In the genomic region with DNA sequence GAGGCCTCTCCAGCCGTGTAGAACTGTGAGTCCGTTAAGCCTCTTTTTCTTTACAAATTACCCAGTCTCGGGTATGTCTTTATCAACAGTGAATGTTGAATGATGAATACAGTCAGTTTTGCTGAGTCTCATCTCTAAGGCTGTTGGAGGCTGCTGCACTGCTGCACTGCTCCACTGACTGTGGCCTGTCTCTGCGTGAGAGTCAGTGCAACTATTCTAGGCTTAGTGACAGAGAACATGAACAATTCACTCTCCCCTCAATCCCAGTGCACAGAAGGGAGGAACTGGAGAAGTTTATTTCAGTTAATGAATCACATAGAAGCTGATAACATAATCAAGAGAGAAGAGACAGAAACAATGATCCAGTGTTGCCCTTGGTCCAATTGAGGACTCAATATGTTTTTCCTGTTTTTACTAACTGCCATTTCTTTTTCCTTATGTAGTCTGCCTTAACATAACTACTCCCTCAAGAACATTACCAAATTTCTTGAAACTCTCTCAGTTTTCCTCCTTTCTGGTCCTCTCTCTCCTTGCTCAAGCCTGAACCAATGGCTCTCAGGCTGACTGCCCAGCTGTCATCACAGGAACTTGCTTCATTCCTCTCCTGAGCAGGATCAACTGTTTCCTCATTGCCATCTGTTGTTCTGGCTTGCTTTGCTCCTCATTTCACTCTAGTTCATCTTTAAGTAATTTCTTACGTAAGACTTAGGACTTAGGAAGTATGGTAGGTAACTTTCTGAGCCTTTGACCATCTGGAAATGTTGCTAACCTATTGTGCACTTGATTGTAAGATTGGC, we compare ENCODE assay signal across 16 cellular contexts.
DNase-seq lines count a peak whose midpoint lies in the region; ATAC-seq, FAIRE-seq and TF ChIP-seq lines count a peak whose summit lies in the region.
"Had no signal": no experiment of that assay in that cellular context is flagged by ENCODE, and none has a peak within 500 bp of the region (broad histone marks: within the 10 kb centered on the region; RNA-seq: fewer than 3 reads in every experiment).

No MANE protein-coding gene starts in this region.

- in situ Hi-C loops in K562 (cut with MboI) = no loop called here
- in situ Hi-C loops in HepG2 (cut with HindIII; ENCODE audit: extremely low pct_ligation_motif_present, low pct_unique_long_range_greater_than_20kb) = no loop called here

- H3K36me3 ChIP-seq in breast epithelium = no peaks in the 10 kb centered on the region
- H3K36me3 ChIP-seq in K562 (ENCODE audit: control insufficient read depth, insufficient read depth, low read length) = no peaks in the 10 kb centered on the region
- no peaks in the 10 kb centered on the region for H3K36me3 ChIP-seq in hepatocyte (replicated peaks; ENCODE audit: insufficient read depth, low read depth)
- no peaks in the 10 kb centered on the region for H3K36me3 ChIP-seq in aorta (ENCODE audit: control insufficient read depth in 1 of 2, insufficient read depth in 2 of 2, low read length in 1 of 2)
- no peaks in the 10 kb centered on the region for H3K36me3 ChIP-seq in HepG2 (replicated peaks in 1 of 2; ENCODE audit: control insufficient read depth in 1 of 2, insufficient read depth in 2 of 2, low read length in 2 of 2)

- no peaks in the 10 kb centered on the region for H3K9me1 ChIP-seq in K562 (ENCODE audit: control insufficient read depth, insufficient read depth, low read length)

- H3K4me1 ChIP-seq in breast epithelium (no peaks in the 10 kb centered on the region), K562 (replicated peaks in 1 of 2; ENCODE audit: control insufficient read depth in 2 of 2, insufficient read depth in 2 of 2, low read length in 2 of 2) (no peaks in the 10 kb centered on the region), hepatocyte (ENCODE audit: insufficient read depth) (no peaks in the 10 kb centered on the region), aorta (ENCODE audit: control insufficient read depth in 1 of 2, insufficient read depth in 2 of 2, low read length in 2 of 2) (no peaks in the 10 kb centered on the region), HepG2 (ENCODE audit: insufficient read depth, low read length) (no peaks in the 10 kb centered on the region)
- H3K4me1 ChIP-seq: A549 had no signal

- no peak for TF ChIP-seq POLR2A in breast epithelium (IDR thresholded peaks at IDR 0.05)
- TF ChIP-seq POLR2A in K562 (conservative IDR thresholded peaks at IDR 0.05) = no peak
- TF ChIP-seq POLR2A in HepG2 (IDR thresholded peaks at IDR 0.05; ENCODE audit: insufficient read depth in 1 of 2, low read depth in 2 of 2, low read length in 2 of 2) = no peak

- peaks cover 8% of the 10 kb centered on the region for H3K4me1 Mint-ChIP-seq in MCF 10A (ENCODE audit: insufficient read depth, unreplicated experiment)

- TF ChIP-seq EP300 in K562 (IDR thresholded peaks at IDR 0.05; ENCODE audit: low read length) (no peak), HepG2 (IDR thresholded peaks at IDR 0.05; ENCODE audit: low read depth in 2 of 2, low read length in 2 of 2) (no peak), HepG2 (CRISPR knock-in tag; IDR thresholded peaks at IDR 0.05; ENCODE audit: borderline replicate concordance) (no peak)

- POLR2A ChIA-PET in MCF 10A (lab: Yijun Ruan, JAX) (interaction anchor here (0.5 kb wide), 1 partner anchor 482 kb away, joined by 3 read pairs; no protein-coding TSS in a partner anchor), K562 (lab: Yijun Ruan, JAX) (no interaction called here), HepG2 (lab: Yijun Ruan, JAX) (no interaction called here)

- no peak overlapping the region for H3K4me3 ChIP-seq in breast epithelium
- no peak overlapping the region for H3K4me3 ChIP-seq in K562
- H3K4me3 ChIP-seq in hepatocyte = no peak overlapping the region
- H3K4me3 ChIP-seq in aorta (ENCODE audit: low read length in 2 of 2) = no peak overlapping the region
- H3K4me3 ChIP-seq in HepG2 (replicated peaks in 1 of 3; ENCODE audit: insufficient read depth in 1 of 3, low read depth in 2 of 3, low read length in 3 of 3) = no peak overlapping the region
- H3K4me3 ChIP-seq: A549 had no signal

- H3K9ac ChIP-seq in K562 (ENCODE audit: insufficient read depth in 1 of 2, low read depth in 2 of 2, low read length in 2 of 2) = no peak overlapping the region
- H3K9ac ChIP-seq in HepG2 (ENCODE audit: insufficient read depth, low read depth, low read length) = no peak overlapping the region

- TF ChIP-seq RAD21 in K562 (CRISPR knock-in tag; conservative IDR thresholded peaks at IDR 0.05 in 1 of 2, IDR thresholded peaks at IDR 0.05 in 1 of 2) (no peak), HepG2 (CRISPR knock-in tag; IDR thresholded peaks at IDR 0.05) (no peak)

- no peak for TF ChIP-seq CTCF in MCF 10A (IDR thresholded peaks at IDR 0.05; ENCODE audit: unreplicated experiment)
- no peak for TF ChIP-seq CTCF in breast epithelium (IDR thresholded peaks at IDR 0.05)
- no peak for TF ChIP-seq CTCF in K562 (IDR thresholded peaks at IDR 0.05 in 2 of 3, conservative IDR thresholded peaks at IDR 0.05 in 1 of 3; ENCODE audit: insufficient read depth in 2 of 3, low read depth in 1 of 3, low read length in 3 of 3)
- TF ChIP-seq CTCF in hepatocyte (IDR thresholded peaks at IDR 0.05; ENCODE audit: poor library complexity) = no peak
- TF ChIP-seq CTCF in HepG2 (CRISPR knock-in tag; IDR thresholded peaks at IDR 0.05) = no peak

- H3K9me3 ChIP-seq in breast epithelium = no peaks in the 10 kb centered on the region
- H3K9me3 ChIP-seq in K562 (replicated peaks; ENCODE audit: control insufficient read depth, insufficient read depth, low read depth, low read length) = no peaks in the 10 kb centered on the region
- H3K9me3 ChIP-seq in hepatocyte (ENCODE audit: low read depth) = no peaks in the 10 kb centered on the region
- no peaks in the 10 kb centered on the region for H3K9me3 ChIP-seq in aorta (ENCODE audit: control insufficient read depth, low read length)
- no peaks in the 10 kb centered on the region for H3K9me3 ChIP-seq in HepG2 (ENCODE audit: low read length)
- H3K9me3 ChIP-seq: A549, Caco-2 had no signal

- H3K79me2 ChIP-seq in K562 (ENCODE audit: control insufficient read depth, insufficient read depth, low read length) (no peaks in the 10 kb centered on the region), hepatocyte (no peaks in the 10 kb centered on the region), HepG2 (ENCODE audit: insufficient read depth, low read length) (no peaks in the 10 kb centered on the region)

- H2AFZ ChIP-seq in K562 (ENCODE audit: low read depth, low read length) = peak overlapping the region; percentile 20; the same call in 1 of the 2 replicates
- H2AFZ ChIP-seq in hepatocyte = no peak overlapping the region
- H2AFZ ChIP-seq in HepG2 (ENCODE audit: low read length) = no peak overlapping the region

- no peaks in the 10 kb centered on the region for H3K9me2 ChIP-seq in hepatocyte (replicated peaks; ENCODE audit: insufficient read depth)

- ATAC-seq in K562 = no peak
- ATAC-seq in aorta (ENCODE audit: low FRiP score) = peak; percentile 57
- ATAC-seq in GM21619 (IDR thresholded peaks at IDR 0.05; ENCODE audit: unreplicated experiment) = no peak
- ATAC-seq in HepG2 = no peak
- ATAC-seq in HG03439 (IDR thresholded peaks at IDR 0.05; ENCODE audit: unreplicated experiment) = no peak
- ATAC-seq: A549 had no signal

- no peaks in the 10 kb centered on the region for H3K9me3 Mint-ChIP-seq in MCF 10A (ENCODE audit: unreplicated experiment)

- WGBS in K562 (ENCODE audit: insufficient coverage, low coverage, missing lambda C conversion rate) = 20% methylated on average over 5 of the region's 5 CpGs
- WGBS in hepatocyte (ENCODE audit: low lambda C conversion rate, missing lambda C conversion rate) = 79% methylated on average over 5 of the region's 5 CpGs
- WGBS in aorta, 2 donors = 70 to 74% methylated on average over 5 of the region's 5 CpGs
- 3% methylated on average over 5 of the region's 5 CpGs for WGBS in HepG2 (ENCODE audit: low lambda C conversion rate)

- CTCF ChIA-PET in MCF 10A (lab: Yijun Ruan, JAX) (interaction anchor here (0.7 to 0.9 kb wide), 2 partner anchors 81 to 503 kb away, joined by 3 read pairs; no protein-coding TSS in a partner anchor), K562 (lab: Yijun Ruan, JAX; ENCODE audit: low intra/inter-chr PET ratio) (no interaction called here), HepG2 (lab: Yijun Ruan, JAX; ENCODE audit: low intra/inter-chr PET ratio, low total read pairs) (no interaction called here)

- DNase-seq in MCF 10A (ENCODE audit: unreplicated experiment) (peak; percentile 40), breast epithelium (ENCODE audit: low spot score in 2 of 2) (no peak), K562 (ENCODE audit: extremely low read depth in 1 of 4, low spot score in 3 of 4) (no peak), hepatocyte (ENCODE audit: low spot score) (peak; percentile 14), aorta (no peak), HepG2 (ENCODE audit: low spot score) (no peak)
- DNase-seq: activated naive CD4-positive, alpha-beta T cell; Caco-2; caudate nucleus; NCI-H1417; NCI-H510A treated with DMSO at 0.1 percent for 48 hours; SHP77 treated with DMSO at 0.1 percent for 48 hours had no signal

- H3K27me3 ChIP-seq in breast epithelium (no peaks in the 10 kb centered on the region), K562 (ENCODE audit: control insufficient read depth in 2 of 2, insufficient read depth in 2 of 2, low read length in 2 of 2) (no peaks in the 10 kb centered on the region), hepatocyte (no peaks in the 10 kb centered on the region), aorta (ENCODE audit: control insufficient read depth in 1 of 2, insufficient read depth in 2 of 2, low read length in 1 of 2) (no peaks in the 10 kb centered on the region), HepG2 (ENCODE audit: control insufficient read depth in 1 of 2, insufficient read depth in 2 of 2, low read length in 2 of 2) (no peaks in the 10 kb centered on the region)

- no peak overlapping the region for H3K27ac Mint-ChIP-seq in MCF 10A (ENCODE audit: low read depth, unreplicated experiment)

- no TSS peak for BruUV-seq in MCF 10A (replicated peaks; lab: Mats Ljungman, UMichigan)
- BruUV-seq in K562 (replicated peaks; lab: Mats Ljungman, UMichigan) = no TSS peak
- no TSS peak for BruUV-seq in HepG2 (replicated peaks; lab: Mats Ljungman, UMichigan)

- intact Hi-C loops in MCF 10A (cut with micrococcal nuclease) = no loop called here
- intact Hi-C loops in breast epithelium (cut with DNase I; ENCODE audit: low total_unique reads) = no loop called here
- intact Hi-C loops in K562 (cut with micrococcal nuclease) = loop anchor here (10.0 kb wide), 2 partner anchors 503 to 1223 kb away; no protein-coding TSS in a partner anchor
- intact Hi-C loops in aorta (cut with DNase I) = no loop called here
- intact Hi-C loops in HepG2 (cut with micrococcal nuclease; ENCODE audit: unreplicated experiment) = no loop called here

- no peak overlapping the region for H3K27ac ChIP-seq in breast epithelium
- no peak overlapping the region for H3K27ac ChIP-seq in K562 (ENCODE audit: extremely low read depth, low read depth, low read length)
- H3K27ac ChIP-seq in hepatocyte = peak overlapping the region; percentile 13
- no peak overlapping the region for H3K27ac ChIP-seq in aorta (ENCODE audit: low read depth in 1 of 2, low read length in 2 of 2)
- no peak overlapping the region for H3K27ac ChIP-seq in HepG2 (ENCODE audit: extremely low read length, insufficient read depth, low read length)
- H3K27ac ChIP-seq: A549 had no signal

- no peaks in the 10 kb centered on the region for H3K27me3 Mint-ChIP-seq in MCF 10A (ENCODE audit: insufficient read depth, unreplicated experiment)

- H4K20me1 ChIP-seq in K562 (replicated peaks; ENCODE audit: control insufficient read depth, insufficient read depth, low read length) = no peaks in the 10 kb centered on the region
- H4K20me1 ChIP-seq in hepatocyte (ENCODE audit: insufficient read depth, poor library complexity, severe bottlenecking) = no peaks in the 10 kb centered on the region
- no peaks in the 10 kb centered on the region for H4K20me1 ChIP-seq in HepG2 (ENCODE audit: insufficient read depth, low read length)

- no peak overlapping the region for H3K4me2 ChIP-seq in K562 (ENCODE audit: insufficient read depth, low read length)
- H3K4me2 ChIP-seq in hepatocyte = no peak overlapping the region
- no peak overlapping the region for H3K4me2 ChIP-seq in HepG2 (ENCODE audit: low read depth, low read length)
- H3K4me2 ChIP-seq: A549 had no signal

- FAIRE-seq in K562 (lab: Jason Lieb, UNC) = no peak
- FAIRE-seq in HepG2 (lab: Jason Lieb, UNC) = no peak
- FAIRE-seq: A549, endometrium had no signal

- H3K4me3 Mint-ChIP-seq in MCF 10A (ENCODE audit: unreplicated experiment) = no peak overlapping the region

- H3K36me3 Mint-ChIP-seq in MCF 10A (ENCODE audit: insufficient read depth, unreplicated experiment) = peaks cover 6% of the 10 kb centered on the region

Comparison
In these comparisons a context has a peak if more than half of its experiments do, and no peak if none do; other contexts are left out.
1. DNase-seq: peak in MCF 10A (single experiment) and hepatocyte (single experiment); none in breast epithelium (0 of 2), K562 (0 of 4), aorta (0 of 2) and HepG2 (single experiment).